8 cellular contexts compared by ENCODE assay signal in the genomic region with DNA sequence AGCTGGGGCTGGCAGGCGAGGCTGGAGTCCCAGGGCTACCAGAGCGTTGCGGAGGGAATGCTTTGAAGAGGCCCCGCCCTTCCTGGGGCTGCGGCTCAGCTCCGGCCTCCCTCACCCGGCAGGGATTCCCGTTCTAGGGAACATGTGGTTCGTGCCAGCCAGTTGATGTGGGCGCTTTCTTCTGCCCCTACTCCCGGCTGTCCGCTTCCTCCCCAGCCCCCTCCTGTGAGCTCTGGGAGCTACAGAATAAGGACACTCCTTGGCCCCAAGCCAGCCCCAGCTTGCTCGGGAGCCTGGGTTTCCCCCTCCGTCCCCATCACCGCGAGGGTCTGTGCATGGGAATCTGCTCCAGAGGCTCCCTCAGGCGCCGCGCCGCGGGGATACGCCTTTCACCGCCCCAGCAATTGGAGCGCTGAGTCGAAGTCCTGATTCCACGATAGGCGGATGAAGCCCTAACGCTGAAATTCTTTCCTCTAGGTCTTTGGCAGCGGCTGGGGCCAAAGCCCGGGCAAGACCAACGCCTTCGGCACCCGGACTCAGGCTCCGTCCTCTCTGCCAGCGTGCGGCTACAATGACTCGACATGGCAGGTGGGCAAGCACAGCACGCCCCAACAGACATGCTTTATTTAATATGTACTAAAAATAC.
DNase-seq lines count a peak whose midpoint lies in the region; ATAC-seq and TF ChIP-seq lines count a peak whose summit lies in the region.

No MANE protein-coding gene starts in this region.

- peak overlapping the region; percentile 68 for H3K4me3 Mint-ChIP-seq in WTC11
- H3K4me3 Mint-ChIP-seq in CD8-positive, alpha-beta T cell, result no peak overlapping the region

- H3K9me3 ChIP-seq in heart right ventricle, result no peaks in the 10 kb centered on the region
- no peaks in the 10 kb centered on the region for H3K9me3 ChIP-seq in ovary
- no peaks in the 10 kb centered on the region for H3K9me3 ChIP-seq in CD8-positive, alpha-beta T cell (ENCODE audit: low read length)

- H3K9me3 Mint-ChIP-seq in WTC11, result no peaks in the 10 kb centered on the region
- no peaks in the 10 kb centered on the region for H3K9me3 Mint-ChIP-seq in CD8-positive, alpha-beta T cell

- no peaks in the 10 kb centered on the region for H3K36me3 Mint-ChIP-seq in WTC11
- no peaks in the 10 kb centered on the region for H3K36me3 Mint-ChIP-seq in CD8-positive, alpha-beta T cell

- H3K4me1 ChIP-seq in heart right ventricle (peaks cover 0 to 30% (median 17%) of the 10 kb centered on the region in 9 donors), ovary (ENCODE audit: insufficient read depth) (peaks cover 4% of the 10 kb centered on the region)
- H3K4me1 ChIP-seq in CD8-positive, alpha-beta T cell (ENCODE audit: insufficient read depth, low read length), result no peaks in the 10 kb centered on the region

- H3K27ac Mint-ChIP-seq in WTC11, result no peak overlapping the region
- no peak overlapping the region for H3K27ac Mint-ChIP-seq in CD8-positive, alpha-beta T cell

- H3K36me3 ChIP-seq in heart right ventricle, result no peaks in the 10 kb centered on the region
- no peaks in the 10 kb centered on the region for H3K36me3 ChIP-seq in ovary
- no peaks in the 10 kb centered on the region for H3K36me3 ChIP-seq in CD8-positive, alpha-beta T cell (ENCODE audit: insufficient read depth, low read length)

- ATAC-seq in WTC11 (peak; percentile 88), heart right ventricle (peak; percentile 82 to 96 (median 93)), HG02885 (IDR thresholded peaks at IDR 0.05; ENCODE audit: poor library complexity, unreplicated experiment) (no peak), GM19467 (IDR thresholded peaks at IDR 0.05; ENCODE audit: unreplicated experiment) (no peak)
- ATAC-seq in CD8-positive, alpha-beta T cell, result no peak

- H3K27me3 ChIP-seq in heart right ventricle (peaks cover 0 to 46% (median 3%) of the 10 kb centered on the region in 7 donors), ovary (no peaks in the 10 kb centered on the region)
- peaks cover 5% of the 10 kb centered on the region for H3K27me3 ChIP-seq in CD8-positive, alpha-beta T cell (ENCODE audit: insufficient read depth, low read length)

- TF ChIP-seq EP300 in ovary (IDR thresholded peaks at IDR 0.05), result no peak

- intact Hi-C loops in heart right ventricle (cut with DNase I), result loop anchor here in 3 of 10 donors (2.0 to 5.0 kb wide), 3 partner anchors 17 to 70 kb away; partner anchors contain the start of gene KLF15 (in 2 of the 3)
- intact Hi-C loops in ovary (cut with DNase I), result no loop called here
- intact Hi-C loops in CD8-positive, alpha-beta T cell (cut with DNase I, micrococcal nuclease), result no loop called here

- POLR2A ChIA-PET in HEK293T (lab: Yijun Ruan, JAX), result no interaction called here
- POLR2A ChIA-PET in WTC11 (lab: Charles Lee), result interaction anchor here (0.6 to 1.7 kb wide), 5 partner anchors 12 to 153 kb away, joined by 3 to 6 read pairs (median 4); no protein-coding TSS in a partner anchor
- POLR2A ChIA-PET in CD8-positive, alpha-beta T cell (lab: Charles Lee), result no interaction called here

- TF ChIP-seq POLR2A in ovary (IDR thresholded peaks at IDR 0.05), result no peak

- H3K4me1 Mint-ChIP-seq in WTC11, result peaks cover 36% of the 10 kb centered on the region
- H3K4me1 Mint-ChIP-seq in CD8-positive, alpha-beta T cell (ENCODE audit: low read depth), result no peaks in the 10 kb centered on the region

- DNase-seq in HEK293T (ENCODE audit: extremely low spot score) (peak; percentile 3), WTC11 (ENCODE audit: low spot score) (peak; percentile 73), heart right ventricle (peak; percentile 62 to 71), ovary (peak; percentile 70 to 85 (median 75)), OCI-M2 (lab: John Stamatoyannopoulos, UW; ENCODE audit: unreplicated experiment) (no peak)
- DNase-seq in CD8-positive, alpha-beta T cell, result no peak

- H3K27ac ChIP-seq in heart right ventricle (peak overlapping the region; percentile 63 to 88 (median 80)), ovary (peak overlapping the region; percentile 72 to 80)
- H3K27ac ChIP-seq in CD8-positive, alpha-beta T cell (ENCODE audit: low read depth, low read length), result no peak overlapping the region

- 3 to 4% methylated on average over 38 of the region's 38 CpGs for WGBS in heart right ventricle, 2 donors
- 12 to 15% (median 14%) methylated on average over 35 to 38 of the region's 38 CpGs for WGBS in ovary, 3 donors

- H3K4me3 ChIP-seq in heart right ventricle (peak overlapping the region; percentile 14 to 57 (median 49)), ovary (peak overlapping the region; percentile 33)
- H3K4me3 ChIP-seq in CD8-positive, alpha-beta T cell (ENCODE audit: low read depth, low read length), result no peak overlapping the region

- peaks cover 46% of the 10 kb centered on the region for H3K27me3 Mint-ChIP-seq in WTC11 (ENCODE audit: low read depth)
- peaks cover 38% of the 10 kb centered on the region for H3K27me3 Mint-ChIP-seq in CD8-positive, alpha-beta T cell (ENCODE audit: low read depth)

- TF ChIP-seq CTCF in WTC11 (IDR thresholded peaks at IDR 0.05) (no peak), heart right ventricle (IDR thresholded peaks at IDR 0.05) (no peak), ovary (IDR thresholded peaks at IDR 0.05) (no peak)
- TF ChIP-seq CTCF in CD8-positive, alpha-beta T cell (IDR thresholded peaks at IDR 0.05), result no peak

- CTCF ChIA-PET in HEK293T (lab: Yijun Ruan, JAX) (no interaction called here), WTC11 (lab: Charles Lee) (interaction anchor here (0.5 to 1.5 kb wide), 12 partner anchors 13 to 298 kb away, joined by 3 to 8 read pairs (median 4); no protein-coding TSS in a partner anchor)
- CTCF ChIA-PET in CD8-positive, alpha-beta T cell (lab: Charles Lee), result no interaction called here

TF ChIP-seq in HEK293T, 16 proteins besides CTCF, POLR2A, EP300 and RAD21:
- TF ChIP-seq ELF4 (IDR thresholded peaks at IDR 0.05) (no peak), FOXA1 (IDR thresholded peaks at IDR 0.05) (no peak), BHLHE40 (IDR thresholded peaks at IDR 0.05; ENCODE audit: borderline replicate concordance) (no peak), ARNT (IDR thresholded peaks at IDR 0.05) (no peak), SUZ12 (IDR thresholded peaks at IDR 0.05) (no peak), HDGF (IDR thresholded peaks at IDR 0.05; ENCODE audit: borderline replicate concordance) (no peak), NFRKB (IDR thresholded peaks at IDR 0.05) (no peak), SP1 (IDR thresholded peaks at IDR 0.05) (no peak), ZNF384 (IDR thresholded peaks at IDR 0.05) (no peak), LEF1 (IDR thresholded peaks at IDR 0.05; ENCODE audit: borderline replicate concordance) (no peak), FOXM1 (IDR thresholded peaks at IDR 0.05; ENCODE audit: borderline replicate concordance) (no peak), FOXK2 (IDR thresholded peaks at IDR 0.05) (no peak)
- TF ChIP-seq, protein P1, sequence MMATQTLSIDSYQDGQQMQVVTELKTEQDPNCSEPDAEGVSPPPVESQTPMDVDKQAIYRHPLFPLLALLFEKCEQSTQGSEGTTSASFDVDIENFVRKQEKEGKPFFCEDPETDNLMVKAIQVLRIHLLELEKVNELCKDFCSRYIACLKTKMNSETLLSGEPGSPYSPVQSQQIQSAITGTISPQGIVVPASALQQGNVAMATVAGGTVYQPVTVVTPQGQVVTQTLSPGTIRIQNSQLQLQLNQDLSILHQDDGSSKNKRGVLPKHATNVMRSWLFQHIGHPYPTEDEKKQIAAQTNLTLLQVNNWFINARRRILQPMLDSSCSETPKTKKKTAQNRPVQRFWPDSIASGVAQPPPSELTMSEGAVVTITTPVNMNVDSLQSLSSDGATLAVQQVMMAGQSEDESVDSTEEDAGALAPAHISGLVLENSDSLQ (IDR thresholded peaks at IDR 0.05), result no peak

TF ChIP-seq in WTC11, 78 proteins besides CTCF, POLR2A, EP300 and RAD21 (continues in another document):
- no peak for TF ChIP-seq RORB (CRISPR knock-in tag; IDR thresholded peaks at IDR 0.05)
- TF ChIP-seq TCF7 (CRISPR knock-in tag; IDR thresholded peaks at IDR 0.05; ENCODE audit: low read depth), result no peak
- TF ChIP-seq NFE2L1 (CRISPR knock-in tag; IDR thresholded peaks at IDR 0.05), result no peak
- no peak for TF ChIP-seq SP1 (CRISPR knock-in tag; conservative IDR thresholded peaks at IDR 0.05)
- no peak for TF ChIP-seq HMGA2 (CRISPR knock-in tag; IDR thresholded peaks at IDR 0.05)
- no peak for TF ChIP-seq PREB (CRISPR knock-in tag; IDR thresholded peaks at IDR 0.05; ENCODE audit: borderline replicate concordance)
- TF ChIP-seq CDX4 (CRISPR knock-in tag; IDR thresholded peaks at IDR 0.05; ENCODE audit: borderline replicate concordance), result no peak
- TF ChIP-seq, protein P2, sequence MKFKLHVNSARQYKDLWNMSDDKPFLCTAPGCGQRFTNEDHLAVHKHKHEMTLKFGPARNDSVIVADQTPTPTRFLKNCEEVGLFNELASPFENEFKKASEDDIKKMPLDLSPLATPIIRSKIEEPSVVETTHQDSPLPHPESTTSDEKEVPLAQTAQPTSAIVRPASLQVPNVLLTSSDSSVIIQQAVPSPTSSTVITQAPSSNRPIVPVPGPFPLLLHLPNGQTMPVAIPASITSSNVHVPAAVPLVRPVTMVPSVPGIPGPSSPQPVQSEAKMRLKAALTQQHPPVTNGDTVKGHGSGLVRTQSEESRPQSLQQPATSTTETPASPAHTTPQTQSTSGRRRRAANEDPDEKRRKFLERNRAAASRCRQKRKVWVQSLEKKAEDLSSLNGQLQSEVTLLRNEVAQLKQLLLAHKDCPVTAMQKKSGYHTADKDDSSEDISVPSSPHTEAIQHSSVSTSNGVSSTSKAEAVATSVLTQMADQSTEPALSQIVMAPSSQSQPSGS (CRISPR knock-in tag; IDR thresholded peaks at IDR 0.05; ENCODE audit: borderline replicate concordance, low read depth), result no peak
- no peak for TF ChIP-seq NFYB (CRISPR knock-in tag; conservative IDR thresholded peaks at IDR 0.05; ENCODE audit: low read depth)
- TF ChIP-seq SMAD3 (CRISPR knock-in tag; IDR thresholded peaks at IDR 0.05; ENCODE audit: borderline replicate concordance), result no peak

Comparison
In these comparisons a context has a peak if more than half of its experiments do, and no peak if none do; other contexts are left out.
1. DNase-seq: peak in HEK293T (single experiment), WTC11 (single experiment), heart right ventricle (2 of 2) and ovary (5 of 5); none in OCI-M2 (single experiment) and CD8-positive, alpha-beta T cell (0 of 7).
2. ATAC-seq: peak in WTC11 (single experiment) and heart right ventricle (8 of 8); none in HG02885 (single experiment), CD8-positive, alpha-beta T cell (single experiment) and GM19467 (single experiment).